Comparison of ENCODE assay signal across 23 cellular contexts in the genomic region with DNA sequence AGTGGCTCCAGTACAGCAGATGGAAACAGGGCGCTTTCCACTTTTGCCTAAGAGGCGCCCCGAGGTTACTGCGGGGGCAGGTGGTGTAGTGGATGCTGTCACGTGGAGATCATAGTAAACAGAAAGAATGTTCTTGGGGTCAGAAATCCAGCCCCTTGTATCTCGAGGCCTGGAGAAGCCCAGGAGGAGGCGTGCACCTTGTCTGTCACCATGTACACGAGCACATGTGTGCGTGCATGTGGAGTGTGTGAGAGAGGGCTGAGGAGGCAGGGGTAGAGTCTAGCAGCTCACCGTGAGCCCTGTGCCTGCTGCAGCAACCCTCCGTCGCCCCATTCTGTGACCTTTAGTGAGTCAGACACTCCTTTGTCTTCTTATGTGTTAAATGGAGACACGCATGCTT. TPM values are rescaled to one million over a fixed set of nuclear protein-coding genes. Genes with fewer than 3 reads are reported as not detected.
DNase-seq lines count a peak whose midpoint lies in the region; ATAC-seq and TF ChIP-seq lines count a peak whose summit lies in the region.
"Had no signal": no experiment of that assay in that cellular context is flagged by ENCODE, and none has a peak within 500 bp of the region (broad histone marks: within the 10 kb centered on the region; RNA-seq: fewer than 3 reads in every experiment).

No MANE protein-coding gene starts in this region.

- no peak for TF ChIP-seq EP300 in upper lobe of left lung (IDR thresholded peaks at IDR 0.05)

- H3K9me3 ChIP-seq in tibial artery (no peaks in the 10 kb centered on the region), colonic mucosa (no peaks in the 10 kb centered on the region), upper lobe of left lung (no peaks in the 10 kb centered on the region)
- H3K9me3 ChIP-seq: body of pancreas, left lung, uterus had no signal

- 72 to 76% methylated on average over 13 of the region's 13 CpGs for WGBS in upper lobe of left lung, 2 donors

- no peak for TF ChIP-seq POLR2A in upper lobe of left lung (IDR thresholded peaks at IDR 0.05)

- no peak for ATAC-seq in upper lobe of left lung (ENCODE audit: low FRiP score in 2 of 2)
- ATAC-seq: activated CD4-positive, CD25-positive, alpha-beta regulatory T cell treated with anti-CD3 and anti-CD28 coated beads, Interleukin-2, amount 50 U/mL, for 24 hours; activated T-cell treated with anti-CD3 and anti-CD28 coated beads, Interleukin-2, amount 50 U/mL, for 72 hours; body of pancreas; left lung; stimulated activated effector memory CD8-positive, alpha-beta T cell treated with anti-CD3 and anti-CD28 coated beads, Interleukin-12 subunit alpha, Interleukin-12 subunit beta, amount 100 ng/mL, for 72 hours had no signal

- no peak overlapping the region for H3K9ac ChIP-seq in colonic mucosa (ENCODE audit: low read depth in 2 of 2, low read length in 2 of 2)

- TF ChIP-seq CTCF in tibial artery (IDR thresholded peaks at IDR 0.05) (no peak), colonic mucosa (IDR thresholded peaks at IDR 0.05) (no peak), upper lobe of left lung (IDR thresholded peaks at IDR 0.05) (no peak)

- intact Hi-C loops in tibial artery (cut with DNase I; ENCODE audit: low total_unique reads): no loop called here
- intact Hi-C loops in colonic mucosa (cut with DNase I): no loop called here

- H3K27ac ChIP-seq in tibial artery: peak overlapping the region; percentile 66 to 74
- H3K27ac ChIP-seq in colonic mucosa: no peak overlapping the region
- H3K27ac ChIP-seq in upper lobe of left lung: no peak overlapping the region
- H3K27ac ChIP-seq: body of pancreas, left lung had no signal

- H3K4me3 ChIP-seq in tibial artery (no peak overlapping the region), colonic mucosa (no peak overlapping the region), upper lobe of left lung (no peak overlapping the region)
- H3K4me3 ChIP-seq: body of pancreas, left lung, uterus had no signal

- H3K27me3 ChIP-seq in tibial artery (no peaks in the 10 kb centered on the region), colonic mucosa (no peaks in the 10 kb centered on the region), upper lobe of left lung (no peaks in the 10 kb centered on the region)
- H3K27me3 ChIP-seq: body of pancreas, left lung, uterus had no signal

- DNase-seq in activated effector memory CD4-positive, alpha-beta T cell treated with anti-CD3 and anti-CD28 coated beads, Interleukin-2, amount 50 U/mL, for 16 hours: peak; percentile 44
- no peak for DNase-seq in activated effector memory CD4-positive, alpha-beta T cell treated with Interleukin-2 at 50 U/mL for 16 hours
- peak; percentile 12 for DNase-seq in cerebellar cortex (ENCODE audit: low spot score)
- peak; percentile 9 for DNase-seq in left kidney (ENCODE audit: low read depth, low spot score)
- DNase-seq in tibial artery: peak in 1 of 2 donors; percentile 61
- no peak for DNase-seq in colonic mucosa
- DNase-seq in NCI-H2029 (lab: John Stamatoyannopoulos, UW): no peak
- DNase-seq in upper lobe of left lung: no peak
- DNase-seq: activated CD4-positive, alpha-beta T cell treated with anti-CD3 and anti-CD28 coated beads, Interleukin-2, amount 50 U/mL, for 48 hours; activated naive CD4-positive, alpha-beta T cell treated with Interleukin-2 at 50 U/mL for 16 hours; activated T-cell treated with anti-CD3 and anti-CD28 coated beads, Interleukin-2, amount 50 U/mL, for 72 hours; body of pancreas; DMS79 treated with DMSO at 0.1 percent for 48 hours; effector CD4-positive, alpha-beta T cell; GDM1; IMR-90; left lung; NCI-H1436 treated with DMSO at 0.1 percent for 48 hours; NK-92 treated with Interleukin-12 subunit alpha and Interleukin-12 subunit beta, amount 100 ng/mL, for 24 hours; T-helper 2 cell; uterus had no signal

- peaks cover 0 to 8% (median 4%) of the 10 kb centered on the region in 3 donors for H3K36me3 ChIP-seq in tibial artery
- no peaks in the 10 kb centered on the region for H3K36me3 ChIP-seq in colonic mucosa
- no peaks in the 10 kb centered on the region for H3K36me3 ChIP-seq in upper lobe of left lung
- H3K36me3 ChIP-seq: left lung, uterus had no signal

- peaks cover 0 to 84% (median 47%) of the 10 kb centered on the region in 4 donors for H3K4me1 ChIP-seq in tibial artery
- no peaks in the 10 kb centered on the region for H3K4me1 ChIP-seq in colonic mucosa
- no peaks in the 10 kb centered on the region for H3K4me1 ChIP-seq in upper lobe of left lung
- H3K4me1 ChIP-seq: left lung, uterus had no signal

RNA-seq across cellular contexts. Expression of a gene that starts 59.0 kb away (rescaled TPM):
- total RNA-seq in colonic mucosa (10 to 100 TPM in 1 of 2 donors, under 1 TPM in 1; 0.84 to 10.2 TPM), upper lobe of left lung (10 to 100 TPM in 2 of 6 donors, 1 to 10 TPM in 4; 5.2 to 45.1 (median 8.8) TPM)

Comparison
In these comparisons a context has a peak if more than half of its experiments do, and no peak if none do; other contexts are left out.
1. DNase-seq: peak in activated effector memory CD4-positive, alpha-beta T cell treated with anti-CD3 and anti-CD28 coated beads, Interleukin-2, amount 50 U/mL, for 16 hours (single experiment), cerebellar cortex (single experiment) and left kidney (single experiment); none in activated effector memory CD4-positive, alpha-beta T cell treated with Interleukin-2 at 50 U/mL for 16 hours (single experiment), colonic mucosa (single experiment), NCI-H2029 (single experiment) and upper lobe of left lung (0 of 2).
2. H3K27ac ChIP-seq: peak in tibial artery (2 of 2); none in colonic mucosa (single experiment) and upper lobe of left lung (0 of 4).